In genomic region chr14:42141328-42141727, GRCh38 we compare ENCODE assay signal across 22 cellular contexts.
"Had no signal": no experiment of that assay in that cellular context is flagged by ENCODE, and none has a peak within 500 bp of the region (broad histone marks: within the 10 kb centered on the region; RNA-seq: fewer than 3 reads in every experiment).

No MANE protein-coding gene starts in this region.

- H3K27ac Mint-ChIP-seq: activated CD8-positive, alpha-beta T cell treated with anti-CD3 and anti-CD28 coated beads for 36 hours; activated naive CD8-positive, alpha-beta T cell treated with anti-CD3 and anti-CD28 coated beads, Interleukin-2, amount 50 U/mL, for 24 hours; activated T-helper 2 cell treated with anti-CD3 and anti-CD28 coated beads, Interferon-gamma antibody, Interleukin-2, Interleukin-4, amounts not matched to agents 10 μg/mL and 5 μg/mL and 100 μg/mL, durations not matched to agents 14 hours and 24 hours and 36 hours; dendritic cell treated with granulocyte-macrophage colony-stimulating factor and Interleukin-4, amounts not matched to agents 40 ng/mL and 50 ng/mL, for 4 days; effector memory CD8-positive, alpha-beta T cell; naive thymus-derived CD4-positive, alpha-beta T cell; stimulated activated effector memory CD8-positive, alpha-beta T cell treated with anti-CD3 and anti-CD28 coated beads, Interleukin-12 subunit alpha, Interleukin-12 subunit beta, amount 100 ng/mL, for 72 hours had no signal

- ATAC-seq: activated CD8-positive, alpha-beta T cell treated with anti-CD3 and anti-CD28 coated beads for 36 hours; activated naive CD8-positive, alpha-beta T cell treated with anti-CD3 and anti-CD28 coated beads, Interleukin-2, amount 50 U/mL, for 24 hours; effector memory CD8-positive, alpha-beta T cell; gastroesophageal sphincter; heart left ventricle; naive thymus-derived CD4-positive, alpha-beta T cell; pancreas; right lobe of liver; stimulated activated effector memory CD8-positive, alpha-beta T cell treated with anti-CD3 and anti-CD28 coated beads, Interleukin-12 subunit alpha, Interleukin-12 subunit beta, amount 100 ng/mL, for 72 hours had no signal

- H3K9me3 ChIP-seq: gastroesophageal sphincter, pancreas, right lobe of liver, vagina had no signal

- H3K4me3 Mint-ChIP-seq: activated CD8-positive, alpha-beta T cell treated with anti-CD3 and anti-CD28 coated beads for 36 hours; activated naive CD8-positive, alpha-beta T cell treated with anti-CD3 and anti-CD28 coated beads, Interleukin-2, amount 50 U/mL, for 24 hours; dendritic cell treated with granulocyte-macrophage colony-stimulating factor and Interleukin-4, amounts not matched to agents 40 ng/mL and 50 ng/mL, for 4 days; effector memory CD8-positive, alpha-beta T cell; naive thymus-derived CD4-positive, alpha-beta T cell; stimulated activated effector memory CD8-positive, alpha-beta T cell treated with anti-CD3 and anti-CD28 coated beads, Interleukin-12 subunit alpha, Interleukin-12 subunit beta, amount 100 ng/mL, for 72 hours had no signal

- H3K27me3 Mint-ChIP-seq: activated CD8-positive, alpha-beta T cell treated with anti-CD3 and anti-CD28 coated beads for 36 hours; activated naive CD8-positive, alpha-beta T cell treated with anti-CD3 and anti-CD28 coated beads, Interleukin-2, amount 50 U/mL, for 24 hours; dendritic cell treated with granulocyte-macrophage colony-stimulating factor and Interleukin-4, amounts not matched to agents 40 ng/mL and 50 ng/mL, for 4 days; effector memory CD8-positive, alpha-beta T cell; naive thymus-derived CD4-positive, alpha-beta T cell had no signal

- H3K4me1 Mint-ChIP-seq: activated naive CD8-positive, alpha-beta T cell treated with anti-CD3 and anti-CD28 coated beads, Interleukin-2, amount 50 U/mL, for 24 hours; naive thymus-derived CD4-positive, alpha-beta T cell; stimulated activated effector memory CD8-positive, alpha-beta T cell treated with anti-CD3 and anti-CD28 coated beads, Interleukin-12 subunit alpha, Interleukin-12 subunit beta, amount 100 ng/mL, for 72 hours had no signal

- DNase-seq: activated CD4-positive, alpha-beta T cell treated with anti-CD3 and anti-CD28 coated beads for 48 hours; activated CD4-positive, CD25-positive, alpha-beta regulatory T cell; activated CD8-positive, alpha-beta T cell treated with anti-CD3 and anti-CD28 coated beads for 36 hours; activated naive CD4-positive, alpha-beta T cell treated with Interleukin-2 at 50 U/mL for 16 hours; activated naive CD8-positive, alpha-beta T cell treated with anti-CD3 and anti-CD28 coated beads, Interleukin-2, amount 50 U/mL, for 24 hours; activated T-cell treated with anti-CD3 and anti-CD28 coated beads, Interleukin-2, amount 50 U/mL, for 1 hour; anterior cingulate cortex; cerebellar nuclear complex; effector memory CD8-positive, alpha-beta T cell; heart left ventricle; naive thymus-derived CD4-positive, alpha-beta T cell; pancreas; right lobe of liver; small intestine; stimulated activated CD4-positive, alpha-beta T cell treated with anti-CD3 and anti-CD28 coated beads, Interleukin-4, amount 100 ng/mL, for 24 hours; stomach; trophoblast cell had no signal

- H3K36me3 ChIP-seq: gastroesophageal sphincter, heart left ventricle, pancreas, right lobe of liver, stomach, vagina had no signal

- H3K36me3 Mint-ChIP-seq: naive thymus-derived CD4-positive, alpha-beta T cell; stimulated activated effector memory CD8-positive, alpha-beta T cell treated with anti-CD3 and anti-CD28 coated beads, Interleukin-12 subunit alpha, Interleukin-12 subunit beta, amount 100 ng/mL, for 72 hours had no signal

- H3K4me3 ChIP-seq: gastroesophageal sphincter, heart left ventricle, pancreas, right lobe of liver, stomach, vagina had no signal

- H3K9me3 Mint-ChIP-seq: dendritic cell treated with granulocyte-macrophage colony-stimulating factor and Interleukin-4, amounts not matched to agents 40 ng/mL and 50 ng/mL, for 4 days had no signal

- H3K4me1 ChIP-seq: heart left ventricle, pancreas, right lobe of liver, stomach, vagina had no signal

- H3K27me3 ChIP-seq: gastroesophageal sphincter, heart left ventricle, pancreas, right lobe of liver, stomach, vagina had no signal

- H3K27ac ChIP-seq: gastroesophageal sphincter, heart left ventricle, pancreas, right lobe of liver, stomach, vagina had no signal
